Comparison of ENCODE assay signal across 7 cellular contexts in the genomic region with DNA sequence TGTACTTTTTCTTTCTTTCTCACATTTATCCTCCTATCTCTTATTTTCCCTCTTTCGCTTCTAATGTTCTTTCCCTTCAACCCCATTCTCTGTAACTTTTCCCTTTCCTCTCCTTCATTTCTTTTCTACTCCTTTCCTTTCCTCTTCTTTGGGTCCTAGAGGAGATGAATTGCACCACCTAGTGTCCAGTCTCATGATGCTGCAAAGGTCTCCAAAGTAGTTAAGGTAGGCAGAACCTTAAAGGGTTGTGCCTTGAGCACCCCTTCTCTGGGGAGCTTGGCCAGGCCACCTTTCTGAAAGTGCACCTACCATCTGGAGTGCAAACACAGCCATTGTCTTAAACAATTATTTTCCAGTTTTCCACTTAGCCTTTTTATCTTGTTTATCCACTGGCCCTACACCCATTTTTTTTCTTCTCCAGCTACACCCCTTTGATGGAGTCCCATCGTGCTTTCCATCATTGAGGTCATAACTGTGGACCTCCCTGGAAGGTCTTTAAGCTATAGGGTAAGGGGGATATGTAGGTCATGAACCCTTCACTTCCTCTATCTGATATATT.
DNase-seq lines count a peak whose midpoint lies in the region; ATAC-seq and TF ChIP-seq lines count a peak whose summit lies in the region.

No MANE protein-coding gene starts in this region.

- H3K36me3 ChIP-seq in KMS-11 (ENCODE audit: insufficient read depth), result no peaks in the 10 kb centered on the region

- ATAC-seq in GM18868 (IDR thresholded peaks at IDR 0.05; ENCODE audit: unreplicated experiment) (no peak), HG03442 (IDR thresholded peaks at IDR 0.05; ENCODE audit: unreplicated experiment) (no peak)

- no peak overlapping the region for H2AFZ ChIP-seq in KMS-11 (ENCODE audit: low read depth)

- no peaks in the 10 kb centered on the region for H4K20me1 ChIP-seq in KMS-11 (ENCODE audit: insufficient read depth)

- peak; percentile 54 for DNase-seq in GM10248 (ENCODE audit: extremely low spot score)
- peak; percentile 19 for DNase-seq in SKM-1 (lab: John Stamatoyannopoulos, UW; ENCODE audit: unreplicated experiment)
- DNase-seq in globus pallidus (ENCODE audit: low spot score), result peak; percentile 67
- DNase-seq in renal cortical epithelial cell (ENCODE audit: low read depth), result peak; percentile 70

- no peaks in the 10 kb centered on the region for H3K79me2 ChIP-seq in KMS-11 (ENCODE audit: insufficient read depth, low read depth)

- H3K27me3 ChIP-seq in KMS-11 (ENCODE audit: insufficient read depth, low read depth), result no peaks in the 10 kb centered on the region

- peaks cover 15% of the 10 kb centered on the region for H3K4me1 ChIP-seq in KMS-11 (ENCODE audit: low read depth, poor library complexity, severe bottlenecking)

- H3K27ac ChIP-seq in KMS-11, result no peak overlapping the region

- no peak overlapping the region for H3K9ac ChIP-seq in KMS-11

- CTCF ChIA-PET in GM10248 (lab: Yijun Ruan, JAX), result interaction anchor here (0.7 to 4.5 kb wide), 8 partner anchors 9 to 253 kb away, joined by 3 to 55 read pairs (median 4); no protein-coding TSS in a partner anchor

- H3K4me2 ChIP-seq in KMS-11, result no peak overlapping the region

- POLR2A ChIA-PET in GM10248 (lab: Yijun Ruan, JAX), result no interaction called here

- TF ChIP-seq CTCF in GM10248 (IDR thresholded peaks at IDR 0.05; ENCODE audit: control extremely low read depth, extremely low read depth, low read depth, missing control alignments) (peak; percentile 70), KMS-11 (conservative IDR thresholded peaks at IDR 0.05; ENCODE audit: low read depth, low read length) (peak; percentile 84)

- no peak overlapping the region for H3K4me3 ChIP-seq in KMS-11 (IDR thresholded peaks at IDR 0.05; ENCODE audit: insufficient read depth, low read depth, low read length)

Comparison
In these comparisons a context has a peak if more than half of its experiments do, and no peak if none do; other contexts are left out.
1. DNase-seq: peak in every context shown above with its lines; median percentile 70 in renal cortical epithelial cell; 67 in globus pallidus; 54 in GM10248; 19 in SKM-1.